In the genomic region with DNA sequence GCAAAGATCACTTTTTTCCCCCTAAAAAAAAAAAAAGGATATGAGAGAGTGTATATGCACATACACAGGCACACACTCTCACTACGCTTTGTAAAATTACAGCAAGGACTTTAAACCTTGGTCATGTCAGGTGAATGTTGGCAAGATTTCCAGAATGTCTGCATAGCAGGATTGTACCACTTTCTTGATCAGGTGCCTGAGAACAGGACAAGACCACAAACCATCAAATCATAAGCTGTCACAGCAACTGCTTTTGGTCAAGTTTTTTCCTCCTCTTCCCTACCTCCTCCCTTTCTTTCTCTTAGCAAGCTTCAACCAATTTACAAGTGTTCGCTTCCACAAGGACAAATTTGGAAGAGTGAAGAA, we compare ENCODE assay signal across 19 cellular contexts. TPM values are rescaled to one million over a fixed set of nuclear protein-coding genes. Genes with fewer than 3 reads are reported as not detected.
DNase-seq lines count a peak whose midpoint lies in the region; ATAC-seq, FAIRE-seq and TF ChIP-seq lines count a peak whose summit lies in the region.
"Had no signal": no experiment of that assay in that cellular context is flagged by ENCODE, and none has a peak within 500 bp of the region (broad histone marks: within the 10 kb centered on the region; RNA-seq: fewer than 3 reads in every experiment).

No MANE protein-coding gene starts in this region.

- no peak overlapping the region for H2BK5ac ChIP-seq in H9 (ENCODE audit: insufficient read length, low read length)

- H3K4me2 ChIP-seq in H9 (ENCODE audit: insufficient read depth, insufficient read length, low read length) (no peak overlapping the region), PC-3 (ENCODE audit: low read length) (no peak overlapping the region)

- H3F3A ChIP-seq in PC-3 (ENCODE audit: low read length, unreplicated experiment): no peaks in the 10 kb centered on the region

- H2AFZ ChIP-seq in H9 (ENCODE audit: low read length) (no peak overlapping the region), PC-3 (ENCODE audit: low read length) (no peak overlapping the region)

- H2BK20ac ChIP-seq in H9 (ENCODE audit: low read depth, low read length, poor library complexity, severe bottlenecking): no peak overlapping the region

- no TSS peak for BruUV-seq in PC-3 (replicated peaks; lab: Mats Ljungman, UMichigan)

- no peaks in the 10 kb centered on the region for H3K27me3 Mint-ChIP-seq in H9 (ENCODE audit: low read depth)

- no peak overlapping the region for H2BK120ac ChIP-seq in H9 (ENCODE audit: low read depth, low read length, poor library complexity, severe bottlenecking)

- no peak overlapping the region for H3K14ac ChIP-seq in H9 (ENCODE audit: insufficient read depth, low read length)

- no peaks in the 10 kb centered on the region for H3K23me2 ChIP-seq in H9 (ENCODE audit: insufficient read length, low read depth, low read length, poor library complexity, severe bottlenecking)

- H3K4me1 ChIP-seq in cardiac muscle cell (ENCODE audit: low read depth) (peaks cover 91% of the 10 kb centered on the region), kidney (ENCODE audit: control insufficient read depth in 1 of 2, insufficient read depth in 1 of 2, low read depth in 1 of 2, low read length in 2 of 2) (peaks cover 28 to 53% of the 10 kb centered on the region in 2 donors), mucosa of rectum (ENCODE audit: control insufficient read depth in 2 of 2, insufficient read depth in 2 of 2, low read length in 2 of 2) (peaks cover 28 to 48% of the 10 kb centered on the region in 2 donors), H9 (ENCODE audit: insufficient read depth, low read length) (peaks cover 11% of the 10 kb centered on the region), PC-3 (ENCODE audit: insufficient read depth, low read length) (no peaks in the 10 kb centered on the region)
- H3K4me1 ChIP-seq: HAP-1 had no signal

- H3K27ac ChIP-seq in cardiac muscle cell (peak overlapping the region; percentile 86), kidney (ENCODE audit: low read depth in 2 of 2, low read length in 2 of 2) (peak overlapping the region; percentile 58 to 74), mucosa of rectum (ENCODE audit: low read depth in 2 of 2, low read length in 2 of 2) (peak overlapping the region; percentile 50 to 71), H9 (ENCODE audit: insufficient read length, low read depth, low read length) (no peak overlapping the region), PC-3 (ENCODE audit: low read length) (no peak overlapping the region)

- WGBS in H9 (ENCODE audit: extremely low coverage, insufficient read length, low lambda C conversion rate): no CpG with 5 or more reads among the region's 2 CpGs

- no peak for FAIRE-seq in kidney (lab: Jason Lieb, UNC)
- FAIRE-seq: RCC 7860 had no signal

- H3K18ac ChIP-seq in H9 (ENCODE audit: insufficient read length, low read depth, low read length): no peak overlapping the region

- no peak overlapping the region for H2BK12ac ChIP-seq in H9 (ENCODE audit: insufficient read length, low read depth, low read length)

- no peak overlapping the region for H3K56ac ChIP-seq in H9 (ENCODE audit: insufficient read length, low read depth, low read length)

- H3K4me3 ChIP-seq in cardiac muscle cell (no peak overlapping the region), kidney (ENCODE audit: low read length in 2 of 2) (peak overlapping the region in 1 of 2 donors; percentile 14), mucosa of rectum (ENCODE audit: low read length in 2 of 2) (no peak overlapping the region), PC-3 (ENCODE audit: low read length) (no peak overlapping the region)
- H3K4me3 ChIP-seq: HAP-1 had no signal

- no peak overlapping the region for H3K23ac ChIP-seq in H9 (ENCODE audit: insufficient read length, low read depth, low read length)

- CTCF ChIA-PET in PC-3 (lab: Charles Lee): no interaction called here

- H3K4me3 Mint-ChIP-seq in H9: no peak overlapping the region
- H3K4me3 Mint-ChIP-seq: CD14-positive monocyte had no signal

- H3T11ph ChIP-seq in H9 (ENCODE audit: low read length): no peak overlapping the region

- H3K9me2 ChIP-seq in PC-3 (replicated peaks; ENCODE audit: low read length): no peaks in the 10 kb centered on the region

- no peak overlapping the region for H4K91ac ChIP-seq in H9 (ENCODE audit: insufficient read length, low read depth, low read length)

- no peaks in the 10 kb centered on the region for H3K79me1 ChIP-seq in H9 (ENCODE audit: insufficient read depth, low read depth, low read length, poor library complexity, severe bottlenecking)

- H4K8ac ChIP-seq in H9 (replicated peaks; ENCODE audit: insufficient read length, low read depth, low read length): no peak overlapping the region

- no peak overlapping the region for H2BK15ac ChIP-seq in H9 (ENCODE audit: low read depth, low read length)

- POLR2A ChIA-PET in PC-3 (lab: Charles Lee; ENCODE audit: unreplicated experiment): no interaction called here

- H3K36me3 ChIP-seq in cardiac muscle cell (no peaks in the 10 kb centered on the region), kidney (ENCODE audit: control insufficient read depth in 1 of 2, insufficient read depth in 2 of 2, low read length in 2 of 2) (peaks cover 3 to 5% of the 10 kb centered on the region in 2 donors), mucosa of rectum (ENCODE audit: control insufficient read depth in 2 of 2, insufficient read depth in 2 of 2, low read length in 2 of 2) (no peaks in the 10 kb centered on the region), PC-3 (ENCODE audit: low read depth, low read length) (no peaks in the 10 kb centered on the region)
- H3K36me3 ChIP-seq: HAP-1 had no signal

- H3K27ac Mint-ChIP-seq in H9: no peak overlapping the region
- H3K27ac Mint-ChIP-seq: CD14-positive monocyte had no signal

- H3K9ac ChIP-seq in kidney (ENCODE audit: low read length in 2 of 2) (peak overlapping the region in 1 of 2 donors; percentile 70), mucosa of rectum (ENCODE audit: low read depth in 1 of 2, low read length in 2 of 2) (no peak overlapping the region), H9 (ENCODE audit: extremely low read depth, insufficient read length, low read length) (no peak overlapping the region), PC-3 (ENCODE audit: low read length) (no peak overlapping the region)

- H3K4ac ChIP-seq in H9 (ENCODE audit: low read depth, low read length): no peak overlapping the region

- TF ChIP-seq CTCF in cardiac muscle cell (IDR thresholded peaks at IDR 0.05; ENCODE audit: low read depth, low read length): no peak
- no peak for TF ChIP-seq CTCF in kidney (IDR thresholded peaks at IDR 0.05; ENCODE audit: borderline replicate concordance, extremely low read depth, insufficient read depth)
- TF ChIP-seq CTCF in H9 (conservative IDR thresholded peaks at IDR 0.05): no peak
- no peak for TF ChIP-seq CTCF in PC-3 (conservative IDR thresholded peaks at IDR 0.05; ENCODE audit: low read depth, low read length)

- no peaks in the 10 kb centered on the region; a peak in 1 of 7 replicates for H3K36me3 Mint-ChIP-seq in H9 (ENCODE audit: insufficient read depth in 1 of 3, low read depth in 3 of 3)
- H3K36me3 Mint-ChIP-seq: CD14-positive monocyte had no signal

- intact Hi-C loops in left cardiac atrium (cut with DNase I) (no loop called here), kidney (cut with DNase I) (no loop called here), PC-3 (cut with micrococcal nuclease) (no loop called here)

- H4K20me1 ChIP-seq in H9 (ENCODE audit: control insufficient read depth, insufficient read depth, insufficient read length): no peaks in the 10 kb centered on the region
- no peaks in the 10 kb centered on the region for H4K20me1 ChIP-seq in PC-3 (ENCODE audit: low read length)

- no peak overlapping the region for H4K5ac ChIP-seq in H9 (ENCODE audit: insufficient read length, low read depth, low read length)

- DNase-seq in cardiac muscle cell (ENCODE audit: low read depth in 1 of 2, low spot score in 1 of 2) (no peak), left cardiac atrium (no peak), kidney (no peak), H9 (no peak), PC-3 (no peak)
- DNase-seq in activated T-cell treated with anti-CD3 and anti-CD28 coated beads, Interleukin-2, amount 50 U/mL, for 48 hours: no peak
- DNase-seq: 8988T; DMS79 treated with DMSO at 0.1 percent for 48 hours; NCI-H1105 treated with DMSO at 0.1 percent for 48 hours; NCI-H1694; NCI-H2081 treated with DMSO at 0.1 percent for 48 hours; NCI-H748 treated with DMSO at 0.1 percent for 48 hours; NK-92 treated with Interleukin-12 subunit alpha and Interleukin-12 subunit beta, amount 100 ng/mL, for 24 hours; SHP77 had no signal

- H3K9me3 ChIP-seq in cardiac muscle cell (ENCODE audit: low read depth): no peaks in the 10 kb centered on the region
- H3K9me3 ChIP-seq in kidney (ENCODE audit: control insufficient read depth in 1 of 2, low read length in 2 of 2): no peaks in the 10 kb centered on the region
- H3K9me3 ChIP-seq in mucosa of rectum (ENCODE audit: control insufficient read depth in 2 of 2, low read length in 2 of 2): no peaks in the 10 kb centered on the region
- H3K9me3 ChIP-seq in H9 (ENCODE audit: control insufficient read depth, low read depth, low read length): no peaks in the 10 kb centered on the region
- H3K9me3 ChIP-seq in PC-3 (ENCODE audit: low read length): no peaks in the 10 kb centered on the region
- H3K9me3 ChIP-seq: HAP-1 had no signal

- H3K27me3 ChIP-seq in cardiac muscle cell (no peaks in the 10 kb centered on the region), mucosa of rectum (ENCODE audit: control insufficient read depth in 2 of 2, insufficient read depth in 2 of 2, low read length in 2 of 2) (no peaks in the 10 kb centered on the region), H9 (ENCODE audit: insufficient read depth, low read length) (no peaks in the 10 kb centered on the region), PC-3 (ENCODE audit: low read length) (peaks cover 15% of the 10 kb centered on the region)

- H2AK5ac ChIP-seq in H9 (ENCODE audit: insufficient read length, low read length): no peak overlapping the region

- H3K79me2 ChIP-seq in H9 (ENCODE audit: insufficient read depth, low read length): no peaks in the 10 kb centered on the region
- no peaks in the 10 kb centered on the region for H3K79me2 ChIP-seq in PC-3 (ENCODE audit: low read length)

- H3K9me3 Mint-ChIP-seq in H9: no peaks in the 10 kb centered on the region

- ATAC-seq in left cardiac atrium (no peak), GM21515 (IDR thresholded peaks at IDR 0.05; ENCODE audit: unreplicated experiment) (no peak), PC-3 (no peak)

- peaks cover 16 to 42% of the 10 kb centered on the region in 2 experiments for H3K4me1 Mint-ChIP-seq in H9

RNA-seq across cellular contexts. Expression of a gene that starts 15.3 kb away (rescaled TPM):
- 23.9 and 42.3 TPM in 2 replicates for total RNA-seq in cardiac muscle cell
- polyA plus RNA-seq in cardiac muscle cell: 17.7 and 28.4 TPM in 2 replicates
- total RNA-seq in left cardiac atrium: 100 to 1,000 TPM in 1 of 2 donors, 10 to 100 TPM in 1; 75.4 to 180 TPM
- total RNA-seq in kidney: 80.8 TPM
- polyA plus RNA-seq in kidney (ENCODE audit: insufficient read depth, low read depth, low replicate concordance): 22.8 TPM
- total RNA-seq in H9 (2021): 1.2 and 1.7 TPM in 2 replicates
- not detected in 2 replicates for total RNA-seq in PC-3 (2014; rRNA removed)

Comparison
In these comparisons a context has a peak if more than half of its experiments do, and no peak if none do; other contexts are left out.
1. H3K27ac ChIP-seq: peak in cardiac muscle cell (single experiment), kidney (2 of 2) and mucosa of rectum (2 of 2); none in H9 (single experiment) and PC-3 (single experiment).